ENCODE assay signal across 27 cellular contexts in genomic region chrX:71168134-71168533, GRCh38. TPM values are rescaled to one million over a fixed set of nuclear protein-coding genes. Genes with fewer than 3 reads are reported as not detected.
"Had no signal": no experiment of that assay in that cellular context is flagged by ENCODE, and none has a peak within 500 bp of the region (broad histone marks: within the 10 kb centered on the region; RNA-seq: fewer than 3 reads in every experiment).

No MANE protein-coding gene starts in this region.

- H3K36me3 ChIP-seq: cardiac muscle cell, Peyer's patch, SJSA1 had no signal

- DNase-seq: activated CD4-positive, alpha-beta T cell treated with anti-CD3 and anti-CD28 coated beads, Interleukin-2, amount 10 ng/mL, durations not matched to agents 24 days and 14 days; activated CD4-positive, alpha-beta T cell treated with anti-CD3 and anti-CD28 coated beads, Interleukin-2, amount 50 U/mL, for 48 hours; activated CD4-positive, CD25-positive, alpha-beta regulatory T cell treated with anti-CD3 and anti-CD28 coated beads, Interleukin-2, amount 50 U/mL, for 72 hours; activated CD8-positive, alpha-beta memory T cell treated with anti-CD3 and anti-CD28 coated beads, Interleukin-2, amount 10 ng/mL, durations not matched to agents 7 days and 5 days; activated effector memory CD4-positive, alpha-beta T cell treated with Interleukin-2 at 50 U/mL for 16 hours; activated naive CD4-positive, alpha-beta T cell; activated T-cell treated with anti-CD3 and anti-CD28 coated beads, Interleukin-2, amount 50 U/mL, for 24 hours; amniotic stem cell; Karpas-422; NCI-H1105 treated with DMSO at 0.1 percent for 48 hours; NCI-H1436 treated with DMSO at 0.1 percent for 48 hours; NCI-H187; NCI-H2081; NCI-H510A treated with DMSO at 0.1 percent for 48 hours; Peyer's patch; SHP77; SW 1271 had no signal

- H3K36me3 Mint-ChIP-seq: activated naive CD4-positive, alpha-beta T cell treated with anti-CD3 and anti-CD28 coated beads, Interleukin-2, amount 50 U/mL, for 24 hours had no signal

- H3K27ac ChIP-seq: cardiac muscle cell, Peyer's patch, RWPE1, SJSA1 had no signal

- ATAC-seq: activated CD8-positive, alpha-beta memory T cell treated with anti-CD3 and anti-CD28 coated beads, Interleukin-2, amount 10 ng/mL, durations not matched to agents 7 days and 5 days; SK-N-SH treated with all-trans-retinoic acid at 6 μM for 48 hours had no signal

- H3K4me1 ChIP-seq: Peyer's patch, SJSA1 had no signal

- H3K27me3 Mint-ChIP-seq: activated CD4-positive, alpha-beta T cell treated with anti-CD3 and anti-CD28 coated beads, Interleukin-2, amount 10 ng/mL, durations not matched to agents 24 days and 14 days; activated CD8-positive, alpha-beta memory T cell treated with anti-CD3 and anti-CD28 coated beads, Interleukin-2, amount 10 ng/mL, durations not matched to agents 7 days and 5 days; activated naive CD4-positive, alpha-beta T cell treated with anti-CD3 and anti-CD28 coated beads, Interleukin-2, amount 50 U/mL, for 24 hours; brain had no signal

- H3K4me3 Mint-ChIP-seq: activated CD4-positive, alpha-beta T cell treated with anti-CD3 and anti-CD28 coated beads, Interleukin-2, amount 10 ng/mL, durations not matched to agents 24 days and 14 days; activated CD8-positive, alpha-beta memory T cell treated with anti-CD3 and anti-CD28 coated beads, Interleukin-2, amount 10 ng/mL, durations not matched to agents 7 days and 5 days; activated naive CD4-positive, alpha-beta T cell treated with anti-CD3 and anti-CD28 coated beads, Interleukin-2, amount 50 U/mL, for 24 hours; activated T-cell treated with anti-CD3 and anti-CD28 coated beads, Interleukin-2, amount 50 U/mL, for 24 hours; activated T-helper 1 cell treated with anti-CD3 and anti-CD28 coated beads, Interleukin-12 subunit alpha, Interleukin-12 subunit beta, Interleukin-2, Interleukin-4 antibody, amounts not matched to agents 30 ng/mL and 10 ng/mL and 1 ng/mL, durations not matched to agents 14 hours and 24 hours and 36 hours; brain had no signal

- H3K9me3 Mint-ChIP-seq: activated CD4-positive, alpha-beta T cell treated with anti-CD3 and anti-CD28 coated beads, Interleukin-2, amount 10 ng/mL, durations not matched to agents 24 days and 14 days; activated naive CD4-positive, alpha-beta T cell treated with anti-CD3 and anti-CD28 coated beads, Interleukin-2, amount 50 U/mL, for 24 hours; activated T-cell treated with anti-CD3 and anti-CD28 coated beads, Interleukin-2, amount 50 U/mL, for 24 hours; activated T-helper 1 cell treated with anti-CD3 and anti-CD28 coated beads, Interleukin-12 subunit alpha, Interleukin-12 subunit beta, Interleukin-2, Interleukin-4 antibody, amounts not matched to agents 30 ng/mL and 10 ng/mL and 1 ng/mL, durations not matched to agents 14 hours and 24 hours and 36 hours had no signal

- H3K9me3 ChIP-seq: Peyer's patch, SJSA1 had no signal

- H3K4me3 ChIP-seq: cardiac muscle cell, Peyer's patch, SJSA1 had no signal

- H3K27ac Mint-ChIP-seq: activated CD4-positive, alpha-beta T cell treated with anti-CD3 and anti-CD28 coated beads, Interleukin-2, amount 10 ng/mL, durations not matched to agents 24 days and 14 days; activated CD8-positive, alpha-beta memory T cell treated with anti-CD3 and anti-CD28 coated beads, Interleukin-2, amount 10 ng/mL, durations not matched to agents 7 days and 5 days; activated naive CD4-positive, alpha-beta T cell treated with anti-CD3 and anti-CD28 coated beads, Interleukin-2, amount 50 U/mL, for 24 hours; activated T-cell treated with anti-CD3 and anti-CD28 coated beads, Interleukin-2, amount 50 U/mL, for 24 hours; activated T-helper 1 cell treated with anti-CD3 and anti-CD28 coated beads, Interleukin-12 subunit alpha, Interleukin-12 subunit beta, Interleukin-2, Interleukin-4 antibody, amounts not matched to agents 30 ng/mL and 10 ng/mL and 1 ng/mL, durations not matched to agents 14 hours and 24 hours and 36 hours; brain had no signal

- H3K27me3 ChIP-seq: cardiac muscle cell, Peyer's patch, SJSA1 had no signal

RNA-seq across cellular contexts. Expression of gene NLGN3, which starts 23.5 kb away (rescaled TPM):
- total RNA-seq: SJSA1 had no signal

RNA-seq across cellular contexts. Expression of gene MED12, which starts 49.7 kb away (rescaled TPM):
- total RNA-seq: SJSA1 had no signal

RNA-seq across cellular contexts. Expression of gene GJB1, which starts 54.9 kb away (rescaled TPM):
- total RNA-seq: activated CD4-positive, alpha-beta T cell treated with anti-CD3 and anti-CD28 coated beads, Interleukin-2, amount 10 ng/mL, durations not matched to agents 24 days and 14 days; activated CD8-positive, alpha-beta memory T cell treated with anti-CD3 and anti-CD28 coated beads, Interleukin-2, amount 10 ng/mL, durations not matched to agents 7 days and 5 days; activated T-helper 1 cell treated with anti-CD3 and anti-CD28 coated beads, Interleukin-12 subunit alpha, Interleukin-12 subunit beta, Interleukin-2, Interleukin-4 antibody, amounts not matched to agents 30 ng/mL and 10 ng/mL and 1 ng/mL, durations not matched to agents 14 hours and 24 hours and 36 hours; astrocyte; cardiac muscle cell; cerebellum; SJSA1; T-helper 1 cell treated with Interleukin-12 subunit alpha and Interleukin-12 subunit beta and Interleukin-4 antibody, amounts not matched to agents 30 ng/mL and 1 ng/mL, for 36 hours had no signal
- polyA plus RNA-seq: cardiac muscle cell had no signal

RNA-seq across cellular contexts. Expression of gene IL2RG, which starts 56.8 kb away (rescaled TPM):
- total RNA-seq: cardiac muscle cell, SJSA1 had no signal
- polyA plus RNA-seq: cardiac muscle cell had no signal
